ENCODE assay signal across 1 cellular context in the genomic region with DNA sequence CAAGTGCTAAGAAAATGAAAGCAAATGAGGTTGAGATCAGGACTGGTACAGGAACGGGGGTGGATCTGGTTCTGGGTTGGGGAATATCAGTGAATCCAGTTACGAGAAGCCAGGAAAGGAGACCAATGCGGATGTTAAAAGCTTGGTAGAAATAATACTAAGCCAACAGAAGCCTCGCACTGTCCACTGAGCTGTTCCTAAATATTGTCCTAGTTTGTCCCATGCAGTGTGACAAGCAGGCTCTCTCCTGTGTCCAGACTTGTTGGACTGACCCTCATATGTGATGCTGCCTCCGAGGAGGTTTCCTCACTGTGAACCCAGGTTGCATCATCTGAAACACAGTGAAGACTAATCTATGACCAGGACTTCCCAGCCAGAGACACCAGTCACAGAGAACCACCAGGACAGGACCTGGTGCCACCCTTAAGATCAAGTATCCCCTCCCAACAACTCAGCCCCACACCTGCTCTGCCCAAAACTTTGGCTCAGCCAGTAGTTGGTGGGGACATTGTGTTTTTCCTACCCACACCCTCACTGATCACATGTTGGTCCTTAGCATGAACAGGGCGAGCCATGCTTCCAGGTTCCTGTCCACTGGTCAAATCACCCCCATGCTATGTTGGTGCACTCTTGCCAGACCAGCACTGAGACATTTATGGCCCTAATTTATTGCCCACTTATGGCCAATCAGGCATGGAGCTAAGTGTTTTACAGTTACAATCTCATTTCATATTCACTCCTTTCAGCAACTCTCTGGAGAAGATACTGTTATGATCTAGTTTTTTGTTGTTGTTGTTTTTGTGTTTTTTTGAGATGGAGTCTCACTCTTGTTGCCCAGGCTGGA.
TF ChIP-seq lines count a peak whose summit lies in the region.

No MANE protein-coding gene starts in this region.

TF ChIP-seq in GM12878, 131 proteins besides CTCF, POLR2A, EP300 and RAD21:
- TF ChIP-seq TCF3 (IDR thresholded peaks at IDR 0.05; ENCODE audit: borderline replicate concordance, insufficient read depth, low read depth, low read length) (no peak), SUZ12 (IDR thresholded peaks at IDR 0.05; ENCODE audit: unreplicated experiment) (no peak), ZNF24 (IDR thresholded peaks at IDR 0.05) (no peak), BRCA1 (IDR thresholded peaks at IDR 0.05; ENCODE audit: low read depth, low read length) (no peak), CBX3 (IDR thresholded peaks at IDR 0.05; ENCODE audit: borderline replicate concordance, low read depth) (no peak)
- TF ChIP-seq, protein P1, sequence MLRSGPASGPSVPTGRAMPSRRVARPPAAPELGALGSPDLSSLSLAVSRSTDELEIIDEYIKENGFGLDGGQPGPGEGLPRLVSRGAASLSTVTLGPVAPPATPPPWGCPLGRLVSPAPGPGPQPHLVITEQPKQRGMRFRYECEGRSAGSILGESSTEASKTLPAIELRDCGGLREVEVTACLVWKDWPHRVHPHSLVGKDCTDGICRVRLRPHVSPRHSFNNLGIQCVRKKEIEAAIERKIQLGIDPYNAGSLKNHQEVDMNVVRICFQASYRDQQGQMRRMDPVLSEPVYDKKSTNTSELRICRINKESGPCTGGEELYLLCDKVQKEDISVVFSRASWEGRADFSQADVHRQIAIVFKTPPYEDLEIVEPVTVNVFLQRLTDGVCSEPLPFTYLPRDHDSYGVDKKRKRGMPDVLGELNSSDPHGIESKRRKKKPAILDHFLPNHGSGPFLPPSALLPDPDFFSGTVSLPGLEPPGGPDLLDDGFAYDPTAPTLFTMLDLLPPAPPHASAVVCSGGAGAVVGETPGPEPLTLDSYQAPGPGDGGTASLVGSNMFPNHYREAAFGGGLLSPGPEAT (IDR thresholded peaks at IDR 0.05; ENCODE audit: low read depth), result no peak
- TF ChIP-seq, protein P2, sequence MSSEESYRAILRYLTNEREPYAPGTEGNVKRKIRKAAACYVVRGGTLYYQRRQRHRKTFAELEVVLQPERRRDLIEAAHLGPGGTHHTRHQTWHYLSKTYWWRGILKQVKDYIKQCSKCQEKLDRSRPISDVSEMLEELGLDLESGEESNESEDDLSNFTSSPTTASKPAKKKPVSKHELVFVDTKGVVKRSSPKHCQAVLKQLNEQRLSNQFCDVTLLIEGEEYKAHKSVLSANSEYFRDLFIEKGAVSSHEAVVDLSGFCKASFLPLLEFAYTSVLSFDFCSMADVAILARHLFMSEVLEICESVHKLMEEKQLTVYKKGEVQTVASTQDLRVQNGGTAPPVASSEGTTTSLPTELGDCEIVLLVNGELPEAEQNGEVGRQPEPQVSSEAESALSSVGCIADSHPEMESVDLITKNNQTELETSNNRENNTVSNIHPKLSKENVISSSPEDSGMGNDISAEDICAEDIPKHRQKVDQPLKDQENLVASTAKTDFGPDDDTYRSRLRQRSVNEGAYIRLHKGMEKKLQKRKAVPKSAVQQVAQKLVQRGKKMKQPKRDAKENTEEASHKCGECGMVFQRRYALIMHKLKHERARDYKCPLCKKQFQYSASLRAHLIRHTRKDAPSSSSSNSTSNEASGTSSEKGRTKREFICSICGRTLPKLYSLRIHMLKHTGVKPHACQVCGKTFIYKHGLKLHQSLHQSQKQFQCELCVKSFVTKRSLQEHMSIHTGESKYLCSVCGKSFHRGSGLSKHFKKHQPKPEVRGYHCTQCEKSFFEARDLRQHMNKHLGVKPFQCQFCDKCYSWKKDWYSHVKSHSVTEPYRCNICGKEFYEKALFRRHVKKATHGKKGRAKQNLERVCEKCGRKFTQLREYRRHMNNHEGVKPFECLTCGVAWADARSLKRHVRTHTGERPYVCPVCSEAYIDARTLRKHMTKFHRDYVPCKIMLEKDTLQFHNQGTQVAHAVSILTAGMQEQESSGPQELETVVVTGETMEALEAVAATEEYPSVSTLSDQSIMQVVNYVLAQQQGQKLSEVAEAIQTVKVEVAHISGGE (CRISPR knock-in tag; IDR thresholded peaks at IDR 0.05), result no peak
